In genomic region chr15:34564711-34565110, GRCh38 we compare ENCODE assay signal across 8 cellular contexts. TPM values are rescaled to one million over a fixed set of nuclear protein-coding genes. Genes with fewer than 3 reads are reported as not detected.
A peak's percentile ranks its signal among the peaks of the same experiment; 100 is the strongest.
DNase-seq lines count a peak whose midpoint lies in the region; ATAC-seq and TF ChIP-seq lines count a peak whose summit lies in the region.
"Not testable (repeated sequence)": the region's sequence is repeated elsewhere in the genome, so short reads cannot be mapped to it uniquely, and the experiment has no call there.

No MANE protein-coding gene starts in this region.

- not testable (repeated sequence) for TF ChIP-seq CTCF in esophagus muscularis mucosa (IDR thresholded peaks at IDR 0.05)

- not testable (repeated sequence) for H3K4me3 Mint-ChIP-seq in T-helper 2 cell treated with Interferon-gamma antibody and Interleukin-4, amounts not matched to agents 5 μg/mL and 100 μg/mL, for 36 hours; activated CD4-positive, alpha-beta T cell treated with anti-CD3 and anti-CD28 coated beads, Interleukin-2, amount 10 ng/mL, durations not matched to agents 24 days and 14 days; activated CD8-positive, alpha-beta T cell treated with anti-CD3 and anti-CD28 coated beads, Interleukin-2, amount 10 ng/mL, durations not matched to agents 7 days and 5 days; activated CD8-positive, alpha-beta memory T cell treated with anti-CD3 and anti-CD28 coated beads, Interleukin-2, amount 10 ng/mL, durations not matched to agents 7 days and 5 days; activated naive CD4-positive, alpha-beta T cell treated with anti-CD3 and anti-CD28 coated beads, Interleukin-2, amount 10 ng/mL, durations not matched to agents 7 days and 5 days; stimulated activated naive CD8-positive, alpha-beta T cell treated with anti-CD3 and anti-CD28 coated beads, Interleukin-15, Interleukin-2, amounts not matched to agents 100 ng/mL and 50 ng/mL, for 24 hours

- H3K27ac Mint-ChIP-seq in T-helper 2 cell treated with Interferon-gamma antibody and Interleukin-4, amounts not matched to agents 5 μg/mL and 100 μg/mL, for 36 hours = peak overlapping the region; percentile 63
- peak overlapping the region; percentile 71 for H3K27ac Mint-ChIP-seq in activated CD4-positive, alpha-beta T cell treated with anti-CD3 and anti-CD28 coated beads, Interleukin-2, amount 10 ng/mL, durations not matched to agents 24 days and 14 days
- peak overlapping the region; percentile 57 for H3K27ac Mint-ChIP-seq in activated CD8-positive, alpha-beta T cell treated with anti-CD3 and anti-CD28 coated beads, Interleukin-2, amount 10 ng/mL, durations not matched to agents 7 days and 5 days
- H3K27ac Mint-ChIP-seq in activated CD8-positive, alpha-beta memory T cell treated with anti-CD3 and anti-CD28 coated beads, Interleukin-2, amount 10 ng/mL, durations not matched to agents 7 days and 5 days = peak overlapping the region; percentile 3
- H3K27ac Mint-ChIP-seq in activated naive CD4-positive, alpha-beta T cell treated with anti-CD3 and anti-CD28 coated beads, Interleukin-2, amount 10 ng/mL, durations not matched to agents 7 days and 5 days = peak overlapping the region; percentile 5
- H3K27ac Mint-ChIP-seq in stimulated activated naive CD8-positive, alpha-beta T cell treated with anti-CD3 and anti-CD28 coated beads, Interleukin-15, Interleukin-2, amounts not matched to agents 100 ng/mL and 50 ng/mL, for 24 hours = peak overlapping the region; percentile 16

- CTCF ChIA-PET in activated CD8-positive, alpha-beta T cell treated with anti-CD3 and anti-CD28 coated beads, Interleukin-2, amount 10 ng/mL, durations not matched to agents 7 days and 5 days (lab: Charles Lee); activated CD8-positive, alpha-beta memory T cell treated with anti-CD3 and anti-CD28 coated beads, Interleukin-2, amount 10 ng/mL, durations not matched to agents 7 days and 5 days (lab: Charles Lee); activated naive CD4-positive, alpha-beta T cell treated with anti-CD3 and anti-CD28 coated beads, Interleukin-2, amount 10 ng/mL, durations not matched to agents 7 days and 5 days (lab: Charles Lee): not testable (repeated sequence)

- H3K9me3 ChIP-seq in esophagus muscularis mucosa = not testable (repeated sequence)

- TF ChIP-seq EP300 in esophagus muscularis mucosa (IDR thresholded peaks at IDR 0.05) = not testable (repeated sequence)

- POLR2A ChIA-PET in activated CD8-positive, alpha-beta T cell treated with anti-CD3 and anti-CD28 coated beads, Interleukin-2, amount 10 ng/mL, durations not matched to agents 7 days and 5 days (lab: Charles Lee) = not testable (repeated sequence)

- not testable (repeated sequence) for H3K27me3 Mint-ChIP-seq in T-helper 2 cell treated with Interferon-gamma antibody and Interleukin-4, amounts not matched to agents 5 μg/mL and 100 μg/mL, for 36 hours (ENCODE audit: low read depth); activated CD4-positive, alpha-beta T cell treated with anti-CD3 and anti-CD28 coated beads, Interleukin-2, amount 10 ng/mL, durations not matched to agents 24 days and 14 days; activated CD8-positive, alpha-beta T cell treated with anti-CD3 and anti-CD28 coated beads, Interleukin-2, amount 10 ng/mL, durations not matched to agents 7 days and 5 days (ENCODE audit: low read depth); activated CD8-positive, alpha-beta memory T cell treated with anti-CD3 and anti-CD28 coated beads, Interleukin-2, amount 10 ng/mL, durations not matched to agents 7 days and 5 days; activated naive CD4-positive, alpha-beta T cell treated with anti-CD3 and anti-CD28 coated beads, Interleukin-2, amount 10 ng/mL, durations not matched to agents 7 days and 5 days; stimulated activated naive CD8-positive, alpha-beta T cell treated with anti-CD3 and anti-CD28 coated beads, Interleukin-15, Interleukin-2, amounts not matched to agents 100 ng/mL and 50 ng/mL, for 24 hours

- not testable (repeated sequence) for H3K4me1 ChIP-seq in esophagus muscularis mucosa

- H3K27ac ChIP-seq in esophagus muscularis mucosa (replicated peaks in 1 of 4) = not testable (repeated sequence)

- intact Hi-C loops in activated CD4-positive, alpha-beta T cell treated with anti-CD3 and anti-CD28 coated beads, Interleukin-2, amount 10 ng/mL, durations not matched to agents 24 days and 14 days (cut with micrococcal nuclease); esophagus muscularis mucosa (cut with DNase I): not testable (repeated sequence)

- 84% methylated on average over 5 of the region's 5 CpGs for WGBS in esophagus muscularis mucosa

- peak; percentile 16 for DNase-seq in CD1c-positive myeloid dendritic cell (ENCODE audit: extremely low spot score)
- not testable (repeated sequence) for DNase-seq in T-helper 2 cell treated with Interferon-gamma antibody and Interleukin-4, amounts not matched to agents 5 μg/mL and 100 μg/mL, for 36 hours (ENCODE audit: low spot score); activated CD8-positive, alpha-beta T cell treated with anti-CD3 and anti-CD28 coated beads, Interleukin-2, amount 10 ng/mL, durations not matched to agents 7 days and 5 days; activated CD8-positive, alpha-beta memory T cell treated with anti-CD3 and anti-CD28 coated beads, Interleukin-2, amount 10 ng/mL, durations not matched to agents 7 days and 5 days; activated naive CD4-positive, alpha-beta T cell treated with anti-CD3 and anti-CD28 coated beads, Interleukin-2, amount 10 ng/mL, durations not matched to agents 7 days and 5 days
- DNase-seq in activated CD4-positive, alpha-beta T cell treated with anti-CD3 and anti-CD28 coated beads, Interleukin-2, amount 10 ng/mL, durations not matched to agents 24 days and 14 days = peak; percentile 42
- peak; percentile 10 for DNase-seq in esophagus muscularis mucosa (ENCODE audit: extremely low spot score)

- not testable (repeated sequence) for H3K27me3 ChIP-seq in esophagus muscularis mucosa

- not testable (repeated sequence) for H3K36me3 Mint-ChIP-seq in T-helper 2 cell treated with Interferon-gamma antibody and Interleukin-4, amounts not matched to agents 5 μg/mL and 100 μg/mL, for 36 hours (ENCODE audit: low read depth); activated CD4-positive, alpha-beta T cell treated with anti-CD3 and anti-CD28 coated beads, Interleukin-2, amount 10 ng/mL, durations not matched to agents 24 days and 14 days (ENCODE audit: low read depth); activated CD8-positive, alpha-beta T cell treated with anti-CD3 and anti-CD28 coated beads, Interleukin-2, amount 10 ng/mL, durations not matched to agents 7 days and 5 days (ENCODE audit: low read depth); activated CD8-positive, alpha-beta memory T cell treated with anti-CD3 and anti-CD28 coated beads, Interleukin-2, amount 10 ng/mL, durations not matched to agents 7 days and 5 days; activated naive CD4-positive, alpha-beta T cell treated with anti-CD3 and anti-CD28 coated beads, Interleukin-2, amount 10 ng/mL, durations not matched to agents 7 days and 5 days; stimulated activated naive CD8-positive, alpha-beta T cell treated with anti-CD3 and anti-CD28 coated beads, Interleukin-15, Interleukin-2, amounts not matched to agents 100 ng/mL and 50 ng/mL, for 24 hours (ENCODE audit: low read depth)

- H3K4me1 Mint-ChIP-seq in T-helper 2 cell treated with Interferon-gamma antibody and Interleukin-4, amounts not matched to agents 5 μg/mL and 100 μg/mL, for 36 hours (ENCODE audit: low read depth) = peaks cover 11% of the 10 kb centered on the region
- not testable (repeated sequence) for H3K4me1 Mint-ChIP-seq in activated CD4-positive, alpha-beta T cell treated with anti-CD3 and anti-CD28 coated beads, Interleukin-2, amount 10 ng/mL, durations not matched to agents 24 days and 14 days; activated naive CD4-positive, alpha-beta T cell treated with anti-CD3 and anti-CD28 coated beads, Interleukin-2, amount 10 ng/mL, durations not matched to agents 7 days and 5 days
- peaks cover 16% of the 10 kb centered on the region for H3K4me1 Mint-ChIP-seq in activated CD8-positive, alpha-beta T cell treated with anti-CD3 and anti-CD28 coated beads, Interleukin-2, amount 10 ng/mL, durations not matched to agents 7 days and 5 days (ENCODE audit: low read depth)
- peaks cover 11% of the 10 kb centered on the region for H3K4me1 Mint-ChIP-seq in activated CD8-positive, alpha-beta memory T cell treated with anti-CD3 and anti-CD28 coated beads, Interleukin-2, amount 10 ng/mL, durations not matched to agents 7 days and 5 days
- H3K4me1 Mint-ChIP-seq in stimulated activated naive CD8-positive, alpha-beta T cell treated with anti-CD3 and anti-CD28 coated beads, Interleukin-15, Interleukin-2, amounts not matched to agents 100 ng/mL and 50 ng/mL, for 24 hours (ENCODE audit: low read depth) = peaks cover 18% of the 10 kb centered on the region

- not testable (repeated sequence) for ATAC-seq in activated CD8-positive, alpha-beta T cell treated with anti-CD3 and anti-CD28 coated beads, Interleukin-2, amount 10 ng/mL, durations not matched to agents 7 days and 5 days; activated CD8-positive, alpha-beta memory T cell treated with anti-CD3 and anti-CD28 coated beads, Interleukin-2, amount 10 ng/mL, durations not matched to agents 7 days and 5 days

- H3K36me3 ChIP-seq in esophagus muscularis mucosa = not testable (repeated sequence)

- TF ChIP-seq POLR2A in esophagus muscularis mucosa (IDR thresholded peaks at IDR 0.05; ENCODE audit: low read depth) = not testable (repeated sequence)

- H3K4me3 ChIP-seq in esophagus muscularis mucosa = not testable (repeated sequence)

- not testable (repeated sequence) for H3K9me3 Mint-ChIP-seq in T-helper 2 cell treated with Interferon-gamma antibody and Interleukin-4, amounts not matched to agents 5 μg/mL and 100 μg/mL, for 36 hours; activated CD4-positive, alpha-beta T cell treated with anti-CD3 and anti-CD28 coated beads, Interleukin-2, amount 10 ng/mL, durations not matched to agents 24 days and 14 days; activated CD8-positive, alpha-beta T cell treated with anti-CD3 and anti-CD28 coated beads, Interleukin-2, amount 10 ng/mL, durations not matched to agents 7 days and 5 days (ENCODE audit: insufficient read depth); activated CD8-positive, alpha-beta memory T cell treated with anti-CD3 and anti-CD28 coated beads, Interleukin-2, amount 10 ng/mL, durations not matched to agents 7 days and 5 days (ENCODE audit: low read depth); activated naive CD4-positive, alpha-beta T cell treated with anti-CD3 and anti-CD28 coated beads, Interleukin-2, amount 10 ng/mL, durations not matched to agents 7 days and 5 days; stimulated activated naive CD8-positive, alpha-beta T cell treated with anti-CD3 and anti-CD28 coated beads, Interleukin-15, Interleukin-2, amounts not matched to agents 100 ng/mL and 50 ng/mL, for 24 hours

RNA-seq across cellular contexts. Expression of gene GOLGA8B, which starts 18.7 kb away (rescaled TPM):
- total RNA-seq in activated CD4-positive, alpha-beta T cell treated with anti-CD3 and anti-CD28 coated beads, Interleukin-2, amount 10 ng/mL, durations not matched to agents 24 days and 14 days = 210 and 234 TPM in 2 replicates
- total RNA-seq in activated CD8-positive, alpha-beta T cell treated with anti-CD3 and anti-CD28 coated beads, Interleukin-2, amount 10 ng/mL, durations not matched to agents 7 days and 5 days = 100 to 1,000 TPM; 189 to 191 TPM
- total RNA-seq in activated CD8-positive, alpha-beta memory T cell treated with anti-CD3 and anti-CD28 coated beads, Interleukin-2, amount 10 ng/mL, durations not matched to agents 7 days and 5 days = 100 to 1,000 TPM; 278 to 372 TPM
- 10 to 100 TPM; 20.3 to 70.2 (median 42.4) TPM for total RNA-seq in esophagus muscularis mucosa

Comparison
In these comparisons a context has a peak if more than half of its experiments do, and no peak if none do; other contexts are left out.
1. H3K27ac Mint-ChIP-seq: peak in every context shown above with its lines; median percentile 71 in activated CD4-positive, alpha-beta T cell treated with anti-CD3 and anti-CD28 coated beads, Interleukin-2, amount 10 ng/mL, durations not matched to agents 24 days and 14 days; 63 in T-helper 2 cell treated with Interferon-gamma antibody and Interleukin-4, amounts not matched to agents 5 μg/mL and 100 μg/mL, for 36 hours; 57 in activated CD8-positive, alpha-beta T cell treated with anti-CD3 and anti-CD28 coated beads, Interleukin-2, amount 10 ng/mL, durations not matched to agents 7 days and 5 days; 16 in stimulated activated naive CD8-positive, alpha-beta T cell treated with anti-CD3 and anti-CD28 coated beads, Interleukin-15, Interleukin-2, amounts not matched to agents 100 ng/mL and 50 ng/mL, for 24 hours; 5 in activated naive CD4-positive, alpha-beta T cell treated with anti-CD3 and anti-CD28 coated beads, Interleukin-2, amount 10 ng/mL, durations not matched to agents 7 days and 5 days; 3 in activated CD8-positive, alpha-beta memory T cell treated with anti-CD3 and anti-CD28 coated beads, Interleukin-2, amount 10 ng/mL, durations not matched to agents 7 days and 5 days.